Comparison of ENCODE assay signal across 31 cellular contexts in genomic region chr2:80715433-80715832, GRCh38.
"Had no signal": no experiment of that assay in that cellular context is flagged by ENCODE, and none has a peak within 500 bp of the region (broad histone marks: within the 10 kb centered on the region; RNA-seq: fewer than 3 reads in every experiment).

No MANE protein-coding gene starts in this region.

- H3K27ac ChIP-seq: adrenal gland, body of pancreas, brain microvascular endothelial cell, breast epithelium, VCaP had no signal

- H3K36me3 ChIP-seq: adrenal gland, brain microvascular endothelial cell, breast epithelium had no signal

- H3K27me3 ChIP-seq: adrenal gland, body of pancreas, brain microvascular endothelial cell, breast epithelium had no signal

- H3K4me3 ChIP-seq: adrenal gland, body of pancreas, breast epithelium had no signal

- H3K4me1 ChIP-seq: adrenal gland, body of pancreas, breast epithelium had no signal

- ATAC-seq: activated CD8-positive, alpha-beta T cell treated with anti-CD3 and anti-CD28 coated beads for 36 hours; activated naive CD4-positive, alpha-beta T cell treated with anti-CD3 and anti-CD28 coated beads, Interleukin-2, amount 50 U/mL, for 72 hours; activated T-cell treated with anti-CD3 and anti-CD28 coated beads, Interleukin-2, amount 50 U/mL, for 4 hours; activated T-cell treated with anti-CD3 and anti-CD28 coated beads, Interleukin-2, amount 50 U/mL, for 72 hours; activated T-helper 17 cell treated with anti-CD3 and anti-CD28 coated beads, Interleukin-2, amount 50 U/mL, for 72 hours; body of pancreas had no signal

- DNase-seq: activated B cell treated with CpG ODN at 0.5 μM for 24 hours; activated CD4-positive, alpha-beta memory T cell treated with anti-CD3 and anti-CD28 coated beads for 36 hours; activated CD4-positive, alpha-beta T cell treated with anti-CD3 and anti-CD28 coated beads for 4 hours; activated CD4-positive, alpha-beta T cell treated with anti-CD3 and anti-CD28 coated beads, Interleukin-2, amount 10 ng/mL, durations not matched to agents 24 days and 14 days; activated CD4-positive, alpha-beta T cell treated with anti-CD3 and anti-CD28 coated beads, Interleukin-2, amount 50 U/mL, for 1 hour; activated CD4-positive, alpha-beta T cell treated with anti-CD3 and anti-CD28 coated beads, Interleukin-2, amount 50 U/mL, for 4 hours; activated CD4-positive, CD25-positive, alpha-beta regulatory T cell treated with anti-CD3 and anti-CD28 coated beads, Interleukin-2, amount 50 U/mL, for 72 hours; activated CD8-positive, alpha-beta memory T cell treated with anti-CD3 and anti-CD28 coated beads, Interleukin-2, amount 50 U/mL, for 4 hours; activated CD8-positive, alpha-beta T cell treated with anti-CD3 and anti-CD28 coated beads for 36 hours; activated effector memory CD4-positive, alpha-beta T cell treated with anti-CD3 and anti-CD28 coated beads, Interleukin-2, amount 50 U/mL, for 16 hours; activated gamma-delta T cell treated with Interleukin-2 at 50 U/mL for 16 hours; activated naive CD4-positive, alpha-beta T cell; activated naive CD4-positive, alpha-beta T cell treated with anti-CD3 and anti-CD28 coated beads for 36 hours; activated naive CD4-positive, alpha-beta T cell treated with anti-CD3 and anti-CD28 coated beads, Interleukin-2, amount 50 U/mL, for 16 hours; activated naive CD8-positive, alpha-beta T cell treated with anti-CD3 and anti-CD28 coated beads for 36 hours; activated T-cell treated with anti-CD3 and anti-CD28 coated beads for 4 hours; activated T-cell treated with anti-CD3 and anti-CD28 coated beads, Interleukin-2, amount 50 U/mL, for 1 hour; activated T-cell treated with anti-CD3 and anti-CD28 coated beads, Interleukin-2, amount 50 U/mL, for 4 hours; activated T-cell treated with anti-CD3 and anti-CD28 coated beads, Interleukin-2, amount 50 U/mL, for 72 hours; adrenal gland; amniotic stem cell; aorta; body of pancreas; brain microvascular endothelial cell; central memory CD4-positive, alpha-beta T cell; T-helper 2 cell; T-helper 9 cell had no signal

- H3K9me3 ChIP-seq: adrenal gland, body of pancreas, breast epithelium had no signal
